Comparison of ENCODE assay signal across 30 cellular contexts in genomic region chr10:122236690-122237306, GRCh38. TPM values are rescaled to one million over a fixed set of nuclear protein-coding genes. Genes with fewer than 3 reads are reported as not detected.
DNase-seq lines count a peak whose midpoint lies in the region; ATAC-seq and TF ChIP-seq lines count a peak whose summit lies in the region.
"Had no signal": no experiment of that assay in that cellular context is flagged by ENCODE, and none has a peak within 500 bp of the region (broad histone marks: within the 10 kb centered on the region; RNA-seq: fewer than 3 reads in every experiment).

No MANE protein-coding gene starts in this region.

- H3K4me3 Mint-ChIP-seq in progenitor cell of endocrine pancreas (ENCODE audit: low read depth), result peak overlapping the region; percentile 8
- no peak overlapping the region for H3K4me3 Mint-ChIP-seq in naive thymus-derived CD8-positive, alpha-beta T cell
- no peak overlapping the region for H3K4me3 Mint-ChIP-seq in stimulated activated naive B cell treated with anti-CD40 and anti-IgM and Interleukin-4, amounts not matched to agents 10 μg/mL and 1 μg/mL and 100 μg/mL, for 72 hours
- H3K4me3 Mint-ChIP-seq: activated CD4-positive, alpha-beta T cell treated with anti-CD3 and anti-CD28 coated beads for 36 hours; activated T-cell treated with anti-CD3 and anti-CD28 coated beads, Interleukin-2, amount 50 U/mL, for 24 hours; CD14-positive monocyte; HFFc6; IgD-negative memory B cell; naive B cell; stimulated activated memory B cell treated with anti-CD40 and anti-IgM and Interleukin-4, amounts not matched to agents 10 μg/mL and 1 μg/mL and 100 μg/mL, for 72 hours; T-helper 17 cell had no signal

- DNase-seq in NCI-H1105 (lab: John Stamatoyannopoulos, UW) (peak; percentile 17), NCI-H2081 treated with DMSO at 0.1 percent for 48 hours (lab: John Stamatoyannopoulos, UW) (peak; percentile 59), SHP77 treated with DMSO at 0.1 percent for 48 hours (lab: John Stamatoyannopoulos, UW) (peak; percentile 24), progenitor cell of endocrine pancreas (ENCODE audit: low spot score, unreplicated experiment) (no peak)
- no peak for DNase-seq in activated naive CD4-positive, alpha-beta T cell treated with anti-CD3 and anti-CD28 coated beads, Interleukin-2, amount 50 U/mL, for 16 hours
- DNase-seq in naive thymus-derived CD8-positive, alpha-beta T cell, result no peak
- no peak for DNase-seq in stimulated activated naive B cell treated with anti-CD40 and anti-IgM and Interleukin-4, amounts not matched to agents 10 μg/mL and 1 μg/mL and 100 μg/mL, for 72 hours
- DNase-seq: activated CD4-positive, alpha-beta T cell treated with anti-CD3 and anti-CD28 coated beads for 36 hours; activated gamma-delta T cell treated with Interleukin-2 at 50 U/mL for 16 hours; activated T-cell treated with anti-CD3 and anti-CD28 coated beads, Interleukin-2, amount 50 U/mL, for 24 hours; body of pancreas; effector CD8-positive, alpha-beta T cell; foreskin keratinocyte; GDM1; HFFc6; hypothalamus; left ventricle myocardium inferior; naive B cell; NCI-H1092 treated with DMSO at 0.1 percent for 48 hours; NCI-H2227 treated with DMSO at 0.1 percent for 48 hours; stimulated activated CD4-positive, alpha-beta T cell treated with anti-CD3 and anti-CD28 coated beads, Interleukin-2, amount 100 ng/mL, for 48 hours; T-helper 17 cell; testis had no signal

- peak overlapping the region; percentile 14 for H3K27ac Mint-ChIP-seq in progenitor cell of endocrine pancreas
- no peak overlapping the region for H3K27ac Mint-ChIP-seq in naive thymus-derived CD8-positive, alpha-beta T cell
- H3K27ac Mint-ChIP-seq in stimulated activated naive B cell treated with anti-CD40 and anti-IgM and Interleukin-4, amounts not matched to agents 10 μg/mL and 1 μg/mL and 100 μg/mL, for 72 hours, result no peak overlapping the region
- H3K27ac Mint-ChIP-seq: activated CD4-positive, alpha-beta T cell treated with anti-CD3 and anti-CD28 coated beads for 36 hours; activated T-cell treated with anti-CD3 and anti-CD28 coated beads, Interleukin-2, amount 50 U/mL, for 24 hours; CD14-positive monocyte; HFFc6; IgD-negative memory B cell; stimulated activated memory B cell treated with anti-CD40 and anti-IgM and Interleukin-4, amounts not matched to agents 10 μg/mL and 1 μg/mL and 100 μg/mL, for 72 hours; T-helper 17 cell had no signal

- POLR2A ChIA-PET in naive thymus-derived CD8-positive, alpha-beta T cell (lab: Charles Lee), result no interaction called here

- H3K36me3 Mint-ChIP-seq in progenitor cell of endocrine pancreas (ENCODE audit: insufficient read depth), result peaks cover 21% of the 10 kb centered on the region
- H3K36me3 Mint-ChIP-seq in naive thymus-derived CD8-positive, alpha-beta T cell, result no peaks in the 10 kb centered on the region
- no peaks in the 10 kb centered on the region for H3K36me3 Mint-ChIP-seq in stimulated activated naive B cell treated with anti-CD40 and anti-IgM and Interleukin-4, amounts not matched to agents 10 μg/mL and 1 μg/mL and 100 μg/mL, for 72 hours
- H3K36me3 Mint-ChIP-seq: CD14-positive monocyte; IgD-negative memory B cell; naive B cell; stimulated activated memory B cell treated with anti-CD40 and anti-IgM and Interleukin-4, amounts not matched to agents 10 μg/mL and 1 μg/mL and 100 μg/mL, for 72 hours had no signal

- ATAC-seq in naive thymus-derived CD8-positive, alpha-beta T cell, result no peak
- no peak for ATAC-seq in stimulated activated naive B cell treated with anti-CD40 and anti-IgM and Interleukin-4, amounts not matched to agents 10 μg/mL and 1 μg/mL and 100 μg/mL, for 72 hours (replicated peaks)
- ATAC-seq: activated CD4-positive, alpha-beta T cell treated with anti-CD3 and anti-CD28 coated beads for 36 hours; body of pancreas; esophagus mucosa; foreskin keratinocyte; stimulated activated memory B cell treated with anti-CD40 and anti-IgM and Interleukin-4, amounts not matched to agents 10 μg/mL and 1 μg/mL and 100 μg/mL, for 72 hours; T-helper 17 cell had no signal

- no peaks in the 10 kb centered on the region for H3K9me3 Mint-ChIP-seq in progenitor cell of endocrine pancreas (ENCODE audit: low read depth)
- H3K9me3 Mint-ChIP-seq in naive thymus-derived CD8-positive, alpha-beta T cell, result no peaks in the 10 kb centered on the region
- no peaks in the 10 kb centered on the region for H3K9me3 Mint-ChIP-seq in stimulated activated naive B cell treated with anti-CD40 and anti-IgM and Interleukin-4, amounts not matched to agents 10 μg/mL and 1 μg/mL and 100 μg/mL, for 72 hours
- H3K9me3 Mint-ChIP-seq: activated T-cell treated with anti-CD3 and anti-CD28 coated beads, Interleukin-2, amount 50 U/mL, for 24 hours; HFFc6; IgD-negative memory B cell; naive B cell; stimulated activated memory B cell treated with anti-CD40 and anti-IgM and Interleukin-4, amounts not matched to agents 10 μg/mL and 1 μg/mL and 100 μg/mL, for 72 hours had no signal

- TF ChIP-seq CTCF in progenitor cell of endocrine pancreas (IDR thresholded peaks at IDR 0.05; ENCODE audit: unreplicated experiment), result no peak

- H3K27me3 Mint-ChIP-seq in progenitor cell of endocrine pancreas, result no peaks in the 10 kb centered on the region
- peaks cover 0 to 12% (median 0%) of the 10 kb centered on the region in 5 donors for H3K27me3 Mint-ChIP-seq in naive thymus-derived CD8-positive, alpha-beta T cell
- peaks cover 7 to 8% of the 10 kb centered on the region in 2 donors for H3K27me3 Mint-ChIP-seq in stimulated activated naive B cell treated with anti-CD40 and anti-IgM and Interleukin-4, amounts not matched to agents 10 μg/mL and 1 μg/mL and 100 μg/mL, for 72 hours
- H3K27me3 Mint-ChIP-seq: activated T-cell treated with anti-CD3 and anti-CD28 coated beads, Interleukin-2, amount 50 U/mL, for 24 hours; naive B cell had no signal

- peaks cover 19% of the 10 kb centered on the region for H3K4me1 Mint-ChIP-seq in progenitor cell of endocrine pancreas (ENCODE audit: low read depth)
- no peaks in the 10 kb centered on the region for H3K4me1 Mint-ChIP-seq in naive thymus-derived CD8-positive, alpha-beta T cell
- no peaks in the 10 kb centered on the region for H3K4me1 Mint-ChIP-seq in stimulated activated naive B cell treated with anti-CD40 and anti-IgM and Interleukin-4, amounts not matched to agents 10 μg/mL and 1 μg/mL and 100 μg/mL, for 72 hours
- H3K4me1 Mint-ChIP-seq: activated CD4-positive, alpha-beta T cell treated with anti-CD3 and anti-CD28 coated beads for 36 hours; CD14-positive monocyte; IgD-negative memory B cell; naive B cell; stimulated activated memory B cell treated with anti-CD40 and anti-IgM and Interleukin-4, amounts not matched to agents 10 μg/mL and 1 μg/mL and 100 μg/mL, for 72 hours had no signal

RNA-seq across cellular contexts. Expression of gene BTBD16, which starts 34.3 kb away (rescaled TPM):
- total RNA-seq in progenitor cell of endocrine pancreas, result not detected in 2 replicates
- total RNA-seq in naive thymus-derived CD8-positive, alpha-beta T cell, result not detected
- polyA plus RNA-seq in naive thymus-derived CD8-positive, alpha-beta T cell, result not detected
- total RNA-seq: activated CD4-positive, alpha-beta T cell treated with anti-CD3 and anti-CD28 coated beads for 36 hours; body of pancreas; HFFc6; left ventricle myocardium inferior; osteocyte; right atrium auricular region; SJSA1; T-helper 17 cell had no signal
- polyA plus RNA-seq: CD14-positive monocyte, IgD-negative memory B cell had no signal

Comparison
In these comparisons a context has a peak if more than half of its experiments do, and no peak if none do; other contexts are left out.
1. DNase-seq: peak in NCI-H1105 (single experiment), NCI-H2081 treated with DMSO at 0.1 percent for 48 hours (single experiment) and SHP77 treated with DMSO at 0.1 percent for 48 hours (single experiment); none in progenitor cell of endocrine pancreas (single experiment), activated naive CD4-positive, alpha-beta T cell treated with anti-CD3 and anti-CD28 coated beads, Interleukin-2, amount 50 U/mL, for 16 hours (single experiment), naive thymus-derived CD8-positive, alpha-beta T cell (0 of 10) and stimulated activated naive B cell treated with anti-CD40 and anti-IgM and Interleukin-4, amounts not matched to agents 10 μg/mL and 1 μg/mL and 100 μg/mL, for 72 hours (single experiment).